17 cellular contexts compared by ENCODE assay signal in genomic region chr4:651884-652642, GRCh38. TPM values are rescaled to one million over a fixed set of nuclear protein-coding genes. Genes with fewer than 3 reads are reported as not detected.
DNase-seq lines count a peak whose midpoint lies in the region; ATAC-seq and TF ChIP-seq lines count a peak whose summit lies in the region.
"Had no signal": no experiment of that assay in that cellular context is flagged by ENCODE, and none has a peak within 500 bp of the region (broad histone marks: within the 10 kb centered on the region; RNA-seq: fewer than 3 reads in every experiment).

No MANE protein-coding gene starts in this region.

- peak; percentile 24 for DNase-seq in left ventricle myocardium superior
- no peak for DNase-seq in right atrium auricular region (ENCODE audit: low spot score)
- no peak for DNase-seq in dorsolateral prefrontal cortex
- peak in 2 of 3 donors; percentile 6 to 20 for DNase-seq in mucosa of descending colon
- DNase-seq in NCI-H2029 (lab: John Stamatoyannopoulos, UW), result no peak
- no peak for DNase-seq in HCEC 1CT
- DNase-seq: AML-193, Calu3, HFFc6, KG1, NCI-H1048, NCI-H1694 treated with DMSO at 0.1 percent for 48 hours, NCI-H510A, SIG-M5 had no signal

- H3K27me3 ChIP-seq in right atrium auricular region (no peaks in the 10 kb centered on the region), dorsolateral prefrontal cortex (peaks cover 0 to 8% (median 0%) of the 10 kb centered on the region in 45 donors)

- no peak overlapping the region for H3K27ac ChIP-seq in right atrium auricular region
- H3K27ac ChIP-seq in dorsolateral prefrontal cortex, result peak overlapping the region in 58 of 59 donors; percentile 32 to 98 (median 94)

- H3K4me3 ChIP-seq in right atrium auricular region (no peak overlapping the region), dorsolateral prefrontal cortex (peak overlapping the region in 41 of 59 donors; percentile 1 to 51 (median 31)), mucosa of descending colon (no peak overlapping the region)

- H3K4me1 ChIP-seq in right atrium auricular region (no peaks in the 10 kb centered on the region), mucosa of descending colon (ENCODE audit: low read depth) (no peaks in the 10 kb centered on the region)

- intact Hi-C loops in left ventricle myocardium superior (cut with micrococcal nuclease) (no loop called here), dorsolateral prefrontal cortex (cut with DNase I) (no loop called here), mucosa of descending colon (cut with DNase I, micrococcal nuclease) (no loop called here)

- ATAC-seq in left ventricle myocardium superior, result no peak
- no peak for ATAC-seq in mucosa of descending colon
- no peak for ATAC-seq in HG02571 (IDR thresholded peaks at IDR 0.05; ENCODE audit: unreplicated experiment)

- H3K36me3 ChIP-seq in right atrium auricular region (no peaks in the 10 kb centered on the region), mucosa of descending colon (ENCODE audit: low read depth) (no peaks in the 10 kb centered on the region)

- TF ChIP-seq CTCF in right atrium auricular region (IDR thresholded peaks at IDR 0.05) (no peak), dorsolateral prefrontal cortex (IDR thresholded peaks at IDR 0.05 in 54 of 56, conservative IDR thresholded peaks at IDR 0.05 in 2 of 56; ENCODE audit: low read depth in 1 of 56, partially characterized antibody in 56 of 56) (no peak), mucosa of descending colon (IDR thresholded peaks at IDR 0.05) (no peak)

- H3K9me3 ChIP-seq in right atrium auricular region (no peaks in the 10 kb centered on the region), mucosa of descending colon (no peaks in the 10 kb centered on the region)

RNA-seq across cellular contexts. Expression of gene ATP5ME, which starts 22.0 kb away (rescaled TPM):
- 1,128 TPM for total RNA-seq in left ventricle myocardium superior
- total RNA-seq in right atrium auricular region, result 100 to 1,000 TPM in 1 of 2 donors, 10 to 100 TPM in 1; 85.1 to 265 TPM
- total RNA-seq in dorsolateral prefrontal cortex, result 100 to 1,000 TPM; 167 to 373 (median 261) TPM
- 100 to 1,000 TPM; 330 to 467 (median 399) TPM for total RNA-seq in mucosa of descending colon

RNA-seq across cellular contexts. Expression of gene MYL5, which starts 22.3 kb away (rescaled TPM):
- total RNA-seq in left ventricle myocardium superior (2.7 TPM), right atrium auricular region (1 to 10 TPM; 3.2 to 3.6 TPM), dorsolateral prefrontal cortex (10 to 100 TPM in 92 of 120 experiments, 1 to 10 TPM in 28; 5.0 to 32.6 (median 13.8) TPM), mucosa of descending colon (10 to 100 TPM; 26.1 to 52.5 (median 50.7) TPM)

RNA-seq across cellular contexts. Expression of gene PDE6B, which starts 26.7 kb away (rescaled TPM):
- total RNA-seq in left ventricle myocardium superior (2.1 TPM), right atrium auricular region (1 to 10 TPM; 2.3 to 4.6 TPM), dorsolateral prefrontal cortex (10 to 100 TPM in 116 of 120 experiments, 1 to 10 TPM in 4; 6.4 to 96.3 (median 26.0) TPM), mucosa of descending colon (1 to 10 TPM; 1.0 to 2.9 (median 1.2) TPM)
- total RNA-seq: Calu3, HFFc6, M059J had no signal

RNA-seq across cellular contexts. Expression of gene SLC49A3, which starts 36.9 kb away (rescaled TPM):
- total RNA-seq in left ventricle myocardium superior (12.6 TPM), right atrium auricular region (10 to 100 TPM in 1 of 2 donors, 1 to 10 TPM in 1; 10.0 to 12.0 TPM), dorsolateral prefrontal cortex (10 to 100 TPM in 10 of 120 experiments, 1 to 10 TPM in 110; 2.7 to 12.4 (median 5.8) TPM), mucosa of descending colon (10 to 100 TPM in 2 of 3 donors, 1 to 10 TPM in 1; 9.9 to 14.1 (median 11.5) TPM)
- total RNA-seq: G401, M059J had no signal

RNA-seq across cellular contexts. Expression of gene PCGF3, which starts 53.6 kb away (rescaled TPM):
- total RNA-seq in left ventricle myocardium superior, result 20.9 TPM
- 10 to 100 TPM; 17.9 to 22.6 TPM for total RNA-seq in right atrium auricular region
- 10 to 100 TPM; 32.0 to 54.7 (median 45.0) TPM for total RNA-seq in dorsolateral prefrontal cortex
- total RNA-seq in mucosa of descending colon, result 10 to 100 TPM; 45.5 to 66.9 (median 56.7) TPM

Comparison
In these comparisons a context has a peak if more than half of its experiments do, and no peak if none do; other contexts are left out.
1. DNase-seq: peak in left ventricle myocardium superior (single experiment) and mucosa of descending colon (2 of 3); none in right atrium auricular region (single experiment), dorsolateral prefrontal cortex (0 of 10), NCI-H2029 (single experiment) and HCEC 1CT (single experiment).
2. H3K27ac ChIP-seq: peak in dorsolateral prefrontal cortex (58 of 59); none in right atrium auricular region (0 of 2).
3. H3K4me3 ChIP-seq: peak in dorsolateral prefrontal cortex (41 of 59); none in right atrium auricular region (0 of 2) and mucosa of descending colon (single experiment).